ENCODE assay signal across 30 cellular contexts in the genomic region with DNA sequence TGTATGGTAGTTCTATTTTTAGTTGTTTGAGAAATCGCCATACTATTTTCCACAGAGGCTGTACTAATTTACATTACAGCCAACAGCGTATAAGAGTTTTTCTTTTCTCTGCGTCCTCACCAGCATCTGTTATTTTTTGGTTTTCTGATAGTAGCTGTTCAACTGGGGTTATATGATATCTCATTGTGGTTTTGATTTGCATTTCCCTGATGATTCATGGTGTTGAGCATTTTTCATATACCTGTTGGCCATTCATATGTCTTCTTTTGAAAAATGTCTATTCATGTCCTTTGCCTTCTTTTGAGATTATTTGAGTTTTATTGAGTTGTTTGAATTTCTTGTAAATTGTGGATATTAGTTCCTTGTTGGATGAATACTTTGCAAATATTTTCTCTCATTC.
"Had no signal": no experiment of that assay in that cellular context is flagged by ENCODE, and none has a peak within 500 bp of the region (broad histone marks: within the 10 kb centered on the region; RNA-seq: fewer than 3 reads in every experiment).

No MANE protein-coding gene starts in this region.

- H3K4me1 Mint-ChIP-seq: activated naive CD4-positive, alpha-beta T cell treated with anti-CD3 and anti-CD28 coated beads, Interleukin-2, amount 50 U/mL, for 24 hours; brain; immature natural killer cell; mesothelial cell of epicardium had no signal

- H3K4me1 ChIP-seq: heart left ventricle, right lobe of liver, testis, uterus had no signal

- H3K27ac Mint-ChIP-seq: activated naive CD4-positive, alpha-beta T cell treated with anti-CD3 and anti-CD28 coated beads, Interleukin-2, amount 50 U/mL, for 24 hours; brain; immature natural killer cell; mesothelial cell of epicardium; progenitor cell of endocrine pancreas had no signal

- ATAC-seq: esophagus mucosa; heart left ventricle; left colon; right lobe of liver; stimulated activated naive CD8-positive, alpha-beta T cell treated with anti-CD3 and anti-CD28 coated beads, Interleukin-15, Interleukin-2, amounts not matched to agents 100 U/mL and 50 U/mL, for 24 hours had no signal

- H3K27me3 Mint-ChIP-seq: naive B cell had no signal

- FAIRE-seq: endothelial cell of umbilical vein, kidney had no signal

- H3K27me3 ChIP-seq: heart left ventricle, ovary, right lobe of liver, testis, uterus had no signal

- DNase-seq: activated CD4-positive, alpha-beta T cell treated with anti-CD3 and anti-CD28 coated beads for 48 hours; activated CD4-positive, alpha-beta T cell treated with anti-CD3 and anti-CD28 coated beads, Interleukin-2, amount 50 U/mL, for 48 hours; activated CD4-positive, CD25-positive, alpha-beta regulatory T cell; activated CD8-positive, alpha-beta memory T cell treated with anti-CD3 and anti-CD28 coated beads for 24 hours; activated gamma-delta T cell; aorta; caudate nucleus; cortex of kidney; foreskin fibroblast; heart left ventricle; hypothalamus; immature natural killer cell; kidney; left colon; naive B cell; ovary; right lobe of liver; stimulated activated CD4-positive, alpha-beta T cell treated with anti-CD3 and anti-CD28 coated beads, Interleukin-12 subunit alpha, Interleukin-12 subunit beta, amount 100 ng/mL, for 4 hours; stimulated activated CD4-positive, alpha-beta T cell treated with anti-CD3 and anti-CD28 coated beads, Interleukin-4, amount 100 ng/mL, for 1 hour; stimulated activated naive CD8-positive, alpha-beta T cell treated with anti-CD3 and anti-CD28 coated beads, Interleukin-15, Interleukin-2, amounts not matched to agents 100 U/mL and 50 U/mL, for 24 hours; T-helper 2 cell; testis; trophoblast cell; uterus had no signal

- H3K9me3 ChIP-seq: ovary, right lobe of liver, testis had no signal

- H3K27ac ChIP-seq: heart left ventricle, ovary, right lobe of liver, testis, uterus had no signal

- H3K4me3 ChIP-seq: heart left ventricle, ovary, right lobe of liver, testis, uterus had no signal

- H3K4me3 Mint-ChIP-seq: activated naive CD4-positive, alpha-beta T cell treated with anti-CD3 and anti-CD28 coated beads, Interleukin-2, amount 50 U/mL, for 24 hours; brain; immature natural killer cell; mesothelial cell of epicardium; naive B cell had no signal

- H3K36me3 ChIP-seq: ovary, right lobe of liver, uterus had no signal
